In the genomic region with DNA sequence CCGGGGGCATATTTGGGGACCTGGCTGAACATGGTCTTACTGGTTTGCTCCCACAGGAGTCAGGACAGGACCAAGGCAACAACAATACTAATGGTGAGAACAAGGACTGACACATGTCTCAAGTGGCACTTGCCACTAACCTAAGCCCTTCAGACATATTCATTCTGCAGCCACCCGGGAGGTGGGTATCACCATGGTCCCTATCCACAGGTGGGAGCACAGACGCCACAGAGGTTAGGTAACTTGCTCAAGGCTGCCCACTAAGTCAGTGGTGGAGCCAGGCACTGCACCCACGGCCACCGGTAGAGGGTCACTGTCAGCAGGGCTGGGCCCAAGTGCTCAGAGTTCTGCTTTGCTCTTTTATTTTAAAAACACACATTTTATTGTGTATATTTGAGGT, we compare ENCODE assay signal across 11 cellular contexts. TPM values are rescaled to one million over a fixed set of nuclear protein-coding genes. Genes with fewer than 3 reads are reported as not detected.
DNase-seq lines count a peak whose midpoint lies in the region; ATAC-seq, FAIRE-seq and TF ChIP-seq lines count a peak whose summit lies in the region.
"Had no signal": no experiment of that assay in that cellular context is flagged by ENCODE, and none has a peak within 500 bp of the region (broad histone marks: within the 10 kb centered on the region; RNA-seq: fewer than 3 reads in every experiment).

No MANE protein-coding gene starts in this region.

- TF ChIP-seq EP300 in Ishikawa (IDR thresholded peaks at IDR 0.05; ENCODE audit: borderline replicate concordance) (no peak), H1 (IDR thresholded peaks at IDR 0.05; ENCODE audit: borderline replicate concordance in 1 of 2, low read depth in 2 of 2, low read length in 2 of 2) (no peak)

- no peak overlapping the region for H3K4ac ChIP-seq in H1 (replicated peaks; ENCODE audit: insufficient read length, low read depth, low read length)

- TF ChIP-seq RAD21 in Ishikawa (IDR thresholded peaks at IDR 0.05; ENCODE audit: low read depth) (peak; percentile 23; the same call in 1 of the 2 replicates), H1 (IDR thresholded peaks at IDR 0.05 in 1 of 2, conservative IDR thresholded peaks at IDR 0.05 in 1 of 2; ENCODE audit: low read depth in 2 of 2, low read length in 2 of 2) (peak; percentile 54 to 56; a peak in 3 of 4 replicates)

- H2AFZ ChIP-seq in H1 (ENCODE audit: low read length) = no peak overlapping the region
- no peak overlapping the region for H2AFZ ChIP-seq in parathyroid adenoma

- H3K27me3 ChIP-seq in H1 (replicated peaks in 1 of 4; ENCODE audit: control insufficient read depth in 3 of 4, extremely low read depth in 1 of 4, insufficient read depth in 3 of 4, low read length in 3 of 4) = no peaks in the 10 kb centered on the region
- H3K27me3 ChIP-seq in parathyroid adenoma (ENCODE audit: control insufficient read depth, insufficient read depth, low read length) = no peaks in the 10 kb centered on the region
- H3K27me3 ChIP-seq in MG63 = no peaks in the 10 kb centered on the region
- H3K27me3 ChIP-seq: ovary, suprapubic skin had no signal

- DNase-seq in H1 (ENCODE audit: low read depth in 1 of 2, low spot score in 2 of 2) = no peak
- no peak for DNase-seq in G401 (ENCODE audit: low spot score)
- DNase-seq in SKM-1 (lab: John Stamatoyannopoulos, UW; ENCODE audit: unreplicated experiment) = no peak
- no peak for DNase-seq in MG63

- no peak overlapping the region for H2BK120ac ChIP-seq in H1 (replicated peaks; ENCODE audit: low read depth, low read length)

- H3K9ac ChIP-seq in H1 (replicated peaks in 1 of 4; ENCODE audit: extremely low read depth in 1 of 4, low read depth in 3 of 4, low read length in 3 of 4) = no peak overlapping the region
- no peak overlapping the region for H3K9ac ChIP-seq in parathyroid adenoma

- no peak overlapping the region for H3K18ac ChIP-seq in H1 (ENCODE audit: extremely low read depth, low read length)

- no peak overlapping the region for H2BK20ac ChIP-seq in H1 (ENCODE audit: low read length)

- H4K5ac ChIP-seq in H1 (ENCODE audit: insufficient read length, low read depth, low read length) = no peak overlapping the region

- no peaks in the 10 kb centered on the region; a peak in 1 of 4 replicates for H3K9me3 ChIP-seq in H1 (ENCODE audit: insufficient read depth in 2 of 2, low read depth in 1 of 2, low read length in 1 of 2)
- H3K9me3 ChIP-seq in parathyroid adenoma (ENCODE audit: control insufficient read depth, low read length) = no peaks in the 10 kb centered on the region
- H3K9me3 ChIP-seq in MG63 = no peaks in the 10 kb centered on the region
- H3K9me3 ChIP-seq: ovary, suprapubic skin had no signal

- H3K4me3 ChIP-seq in H1 (ENCODE audit: extremely low read depth in 1 of 4, insufficient read depth in 2 of 4, low read depth in 3 of 4, low read length in 4 of 4) = no peak overlapping the region
- H3K4me3 ChIP-seq in parathyroid adenoma (ENCODE audit: low read depth, low read length) = no peak overlapping the region
- H3K4me3 ChIP-seq in MG63 = no peak overlapping the region
- H3K4me3 ChIP-seq: ovary, suprapubic skin had no signal

- 66% methylated on average over 5 of the region's 5 CpGs; no CpG with 5 or more reads in 1 of the 2 experiments for WGBS in H1 (ENCODE audit: extremely low coverage in 1 of 2, insufficient coverage in 1 of 2, insufficient read length in 1 of 2, insufficient replicate concordance in 2 of 2, low coverage in 1 of 2, low lambda C conversion rate in 2 of 2, missing lambda C conversion rate in 1 of 2), 2 experiments

- CTCF ChIA-PET in H1 (lab: Charles Lee; ENCODE audit: partially characterized antibody) = interaction anchor here (0.7 to 7.3 kb wide), 14 partner anchors 10 to 150 kb away, joined by 3 to 52 read pairs (median 4); no protein-coding TSS in a partner anchor

- H3K56ac ChIP-seq in H1 (replicated peaks; ENCODE audit: insufficient read length, low read depth, low read length) = no peak overlapping the region

- no peak overlapping the region for H2BK15ac ChIP-seq in H1 (ENCODE audit: low read length)

- no peak overlapping the region for H2AK5ac ChIP-seq in H1 (ENCODE audit: low read depth, low read length)

- TF ChIP-seq POLR2A in H1 (IDR thresholded peaks at IDR 0.05; ENCODE audit: control extremely low read depth in 1 of 2, low read depth in 2 of 2, low read length in 2 of 2) = no peak

- in situ Hi-C loops in G401 (cut with HindIII; ENCODE audit: low sequenced_read_pairs) = no loop called here

- POLR2A ChIA-PET in H1 (lab: Charles Lee; ENCODE audit: partially characterized antibody) = no interaction called here

- no peaks in the 10 kb centered on the region for H3K23me2 ChIP-seq in H1 (ENCODE audit: low read depth, low read length)

- no peak overlapping the region for H2BK12ac ChIP-seq in H1 (ENCODE audit: low read depth, low read length)

- H4K8ac ChIP-seq in H1 (ENCODE audit: extremely low read depth, insufficient read depth, low read length) = no peak overlapping the region

- H4K20me1 ChIP-seq in H1 (replicated peaks in 1 of 2; ENCODE audit: control insufficient read depth in 1 of 2, insufficient read depth in 2 of 2, low read length in 2 of 2) = no peaks in the 10 kb centered on the region

- H3K36me3 ChIP-seq in H1 (ENCODE audit: control insufficient read depth in 2 of 4, insufficient read depth in 4 of 4, low read length in 3 of 4) = no peaks in the 10 kb centered on the region
- H3K36me3 ChIP-seq in parathyroid adenoma (ENCODE audit: control insufficient read depth, insufficient read depth, low read length) = no peaks in the 10 kb centered on the region
- H3K36me3 ChIP-seq in MG63 = no peaks in the 10 kb centered on the region
- H3K36me3 ChIP-seq: ovary, suprapubic skin had no signal

- no peaks in the 10 kb centered on the region for H3K4me1 ChIP-seq in H1 (replicated peaks in 1 of 4; ENCODE audit: control insufficient read depth in 3 of 4, insufficient read depth in 4 of 4, low read length in 3 of 4)
- no peaks in the 10 kb centered on the region for H3K4me1 ChIP-seq in parathyroid adenoma
- H3K4me1 ChIP-seq: suprapubic skin had no signal

- no peak overlapping the region for H4K91ac ChIP-seq in H1 (replicated peaks; ENCODE audit: insufficient read length, low read length)

- H3K4me2 ChIP-seq in H1 (ENCODE audit: insufficient read depth in 1 of 2, low read depth in 2 of 2, low read length in 2 of 2) = no peak overlapping the region
- no peak overlapping the region for H3K4me2 ChIP-seq in parathyroid adenoma (ENCODE audit: low read length)

- no peaks in the 10 kb centered on the region for H3K79me2 ChIP-seq in H1 (ENCODE audit: control insufficient read depth in 1 of 2, insufficient read depth in 2 of 2, low read length in 2 of 2)
- no peaks in the 10 kb centered on the region for H3K79me2 ChIP-seq in parathyroid adenoma

- no peaks in the 10 kb centered on the region; the same call in 1 of the 2 replicates for H3K79me1 ChIP-seq in H1 (ENCODE audit: low read depth, low read length)

- H3K27ac ChIP-seq in H1 (ENCODE audit: low read depth, low read length) (no peak overlapping the region), parathyroid adenoma (no peak overlapping the region)
- H3K27ac ChIP-seq: ovary, suprapubic skin had no signal

- no peak for ATAC-seq in GM18909 (IDR thresholded peaks at IDR 0.05; ENCODE audit: poor library complexity, unreplicated experiment)

- TF ChIP-seq CTCF in GM12872 (IDR thresholded peaks at IDR 0.05; ENCODE audit: insufficient read depth, low read depth, low read length) = peak; percentile 59
- peak in 2 of 3 experiments; percentile 57 to 66; a peak in 3 of 4 replicates for TF ChIP-seq CTCF in H1 (IDR thresholded peaks at IDR 0.05; ENCODE audit: control extremely low read depth in 1 of 3, insufficient read depth in 1 of 3, low read depth in 1 of 3, low read length in 3 of 3)
- TF ChIP-seq CTCF in parathyroid adenoma (IDR thresholded peaks at IDR 0.05) = peak; percentile 25

- no peak overlapping the region for H3K14ac ChIP-seq in H1 (ENCODE audit: insufficient read length)

- H3K23ac ChIP-seq in H1 (ENCODE audit: insufficient read length) = no peak overlapping the region

- peak; percentile 19 for FAIRE-seq in H1 (lab: Jason Lieb, UNC)
- FAIRE-seq: endometrium had no signal

- H2BK5ac ChIP-seq in H1 (ENCODE audit: low read depth, low read length) = no peak overlapping the region

TF ChIP-seq in H1, 55 proteins besides CTCF, POLR2A, EP300 and RAD21:
- no peak for TF ChIP-seq BACH1 (IDR thresholded peaks at IDR 0.05; ENCODE audit: low read length)
- TF ChIP-seq HDAC6 (IDR thresholded peaks at IDR 0.05; ENCODE audit: low read depth, low read length) = no peak

RNA-seq across cellular contexts. Expression of a gene that starts 29.8 kb away (rescaled TPM):
- total RNA-seq in H1 (2021; fragmentation: NEBNext Ultra II Directional; extraction: Animal tissue kit (Norgen Biotek cat#: 25700)) = 22.7 and 30.2 TPM in 2 replicates
- polyA plus RNA-seq in H1 (2011; rRNA removed) = 56.4 and 70.1 TPM in 2 replicates
- polyA plus RNA-seq in H1 (2011; cell fraction: cytosol; rRNA removed) = 57.6 TPM
- 94.1 TPM for polyA plus RNA-seq in H1 (2011; cell fraction: nucleus; rRNA removed)
- 22.8 to 34.2 TPM (median 32.2 TPM) in 4 replicates for polyA plus RNA-seq in H1 (2012, experiment 1 of 2)
- polyA plus RNA-seq in H1 (2012, experiment 2 of 2) = 36.8 TPM
- 38.6 TPM for polyA plus RNA-seq in H1 (2013, experiment 1 of 2)
- 42.0 TPM for polyA plus RNA-seq in H1 (2013, experiment 2 of 2)
- polyA minus RNA-seq in H1 (2011; rRNA and poly(A)+ RNA removed) = 48.7 and 58.0 TPM in 2 replicates
- polyA minus RNA-seq in H1 (2011; cell fraction: cytosol; rRNA and poly(A)+ RNA removed) = 28.3 TPM
- 44.6 TPM for polyA minus RNA-seq in H1 (2011; cell fraction: nucleus; rRNA and poly(A)+ RNA removed)
- total RNA-seq in G401 (2014; rRNA removed; shearing (Covaris generic)) = 28.9 and 42.9 TPM in 2 replicates
- 55.6 and 63.0 TPM in 2 replicates for total RNA-seq in MG63 (2014; rRNA removed; shearing (Covaris generic); ENCODE audit: low replicate concordance)
